8 cellular contexts compared by ENCODE assay signal in genomic region chr2:128319457-128319772, GRCh38. TPM values are rescaled to one million over a fixed set of nuclear protein-coding genes. Genes with fewer than 3 reads are reported as not detected.
DNase-seq lines count a peak whose midpoint lies in the region; ATAC-seq, FAIRE-seq and TF ChIP-seq lines count a peak whose summit lies in the region.

No MANE protein-coding gene starts in this region.

- H4K20me1 ChIP-seq in GM12878 (ENCODE audit: control insufficient read depth, insufficient read depth) (peaks cover 7% of the 10 kb centered on the region; the same call in 1 of the 2 replicates), HepG2 (ENCODE audit: insufficient read depth, low read length) (peaks cover 34% of the 10 kb centered on the region)

- no peaks in the 10 kb centered on the region; a peak in 1 of 4 replicates for H3K27me3 ChIP-seq in GM12878 (replicated peaks in 1 of 2; ENCODE audit: control insufficient read depth in 2 of 2, insufficient read depth in 2 of 2, low read length in 1 of 2)
- no peaks in the 10 kb centered on the region; a peak in 1 of 5 replicates for H3K27me3 ChIP-seq in HepG2 (ENCODE audit: control insufficient read depth in 1 of 2, insufficient read depth in 2 of 2, low read length in 2 of 2)
- H3K27me3 ChIP-seq in testis = no peaks in the 10 kb centered on the region

- ATAC-seq in activated CD4-positive, CD25-positive, alpha-beta regulatory T cell treated with anti-CD3 and anti-CD28 coated beads, Interleukin-2, amount 50 U/mL, for 24 hours = no peak
- ATAC-seq in GM12878 = no peak
- ATAC-seq in HepG2 = no peak
- no peak for ATAC-seq in GM21825 (IDR thresholded peaks at IDR 0.05; ENCODE audit: unreplicated experiment)

- RAD21 ChIA-PET in GM12878 (lab: Charles Lee; ENCODE audit: unreplicated experiment) = no interaction called here

- peak; percentile 27 for DNase-seq in activated CD4-positive, CD25-positive, alpha-beta regulatory T cell treated with anti-CD3 and anti-CD28 coated beads, Interleukin-2, amount 50 U/mL, for 72 hours
- no peak for DNase-seq in GM12878 (ENCODE audit: low read depth, low spot score)
- DNase-seq in HepG2 (ENCODE audit: low spot score) = no peak
- no peak for DNase-seq in testis
- DNase-seq in superior temporal gyrus (ENCODE audit: extremely low spot score) = no peak
- no peak for DNase-seq in stimulated activated CD4-positive, alpha-beta T cell treated with anti-CD3 and anti-CD28 coated beads, Interleukin-4, amount 100 ng/mL, for 1 hour

- H3K36me3 ChIP-seq in GM12878 (ENCODE audit: control insufficient read depth in 2 of 2, insufficient read depth in 2 of 2, low read length in 1 of 2) = no peaks in the 10 kb centered on the region; a peak in 1 of 4 replicates
- H3K36me3 ChIP-seq in HepG2 (replicated peaks in 1 of 2; ENCODE audit: control insufficient read depth in 1 of 2, insufficient read depth in 2 of 2, low read length in 2 of 2) = peaks cover 9 to 22% of the 10 kb centered on the region in 2 experiments
- no peaks in the 10 kb centered on the region for H3K36me3 ChIP-seq in testis (ENCODE audit: low read depth, missing control alignments)

- H3K4me2 ChIP-seq in GM12878 (ENCODE audit: control insufficient read depth, insufficient read depth) = peak overlapping the region; percentile 85
- H3K4me2 ChIP-seq in HepG2 (ENCODE audit: low read depth, low read length) = peak overlapping the region; percentile 78

- H3K27ac ChIP-seq in GM12878 (ENCODE audit: control insufficient read depth, insufficient read depth) = no peak overlapping the region
- H3K27ac ChIP-seq in HepG2 (ENCODE audit: extremely low read length, insufficient read depth, low read length) = no peak overlapping the region
- H3K27ac ChIP-seq in testis = peak overlapping the region; percentile 16 to 81

- H3K4me1 ChIP-seq in GM12878 (ENCODE audit: control insufficient read depth, insufficient read depth, low read length) = peaks cover 15% of the 10 kb centered on the region
- H3K4me1 ChIP-seq in HepG2 (ENCODE audit: insufficient read depth, low read length) = peaks cover 70% of the 10 kb centered on the region
- H3K4me1 ChIP-seq in testis = peaks cover 36% of the 10 kb centered on the region

- BruUV-seq in GM12878 (replicated peaks; lab: Mats Ljungman, UMichigan) = no TSS peak
- no TSS peak for BruUV-seq in HepG2 (replicated peaks; lab: Mats Ljungman, UMichigan)

- in situ Hi-C loops in GM12878 (cut with MboI) (no loop called here), HepG2 (cut with HindIII; ENCODE audit: extremely low pct_ligation_motif_present, low pct_unique_long_range_greater_than_20kb) (no loop called here)

- H2AFZ ChIP-seq in GM12878 (ENCODE audit: control insufficient read depth, low read depth, low read length) (peak overlapping the region; percentile 72; the same call in 1 of the 2 replicates), HepG2 (ENCODE audit: low read length) (no peak overlapping the region)

- peak overlapping the region; percentile 63; the same call in 1 of the 2 replicates for H3K4me3 ChIP-seq in GM12878
- peak overlapping the region; percentile 70 to 92 (median 82) for H3K4me3 ChIP-seq in HepG2 (replicated peaks in 1 of 3; ENCODE audit: insufficient read depth in 1 of 3, low read depth in 2 of 3, low read length in 3 of 3)
- H3K4me3 ChIP-seq in testis = peak overlapping the region; percentile 59 to 70

- 63% methylated on average over 19 of the region's 19 CpGs for WGBS in GM12878 (ENCODE audit: insufficient coverage, insufficient replicate concordance, low lambda C conversion rate, missing lambda C conversion rate)
- WGBS in HepG2 (ENCODE audit: low lambda C conversion rate) = 93% methylated on average over 15 of the region's 19 CpGs
- 19 to 52% methylated on average over 8 to 19 of the region's 19 CpGs for WGBS in testis, 2 donors

- TF ChIP-seq CTCF in GM12878 (IDR thresholded peaks at IDR 0.05 in 2 of 3, conservative IDR thresholded peaks at IDR 0.05 in 1 of 3; ENCODE audit: control insufficient read depth in 2 of 3, extremely low read depth in 1 of 3, insufficient read depth in 1 of 3, low read depth in 3 of 3, low read length in 3 of 3) (no peak), HepG2 (CRISPR knock-in tag; IDR thresholded peaks at IDR 0.05) (no peak), testis (IDR thresholded peaks at IDR 0.05) (no peak)

- intact Hi-C loops in GM12878 (cut with micrococcal nuclease; ENCODE audit: unreplicated experiment) = no loop called here
- intact Hi-C loops in HepG2 (cut with micrococcal nuclease; ENCODE audit: unreplicated experiment) = no loop called here
- intact Hi-C loops in testis (cut with DNase I; ENCODE audit: low total_unique reads) = no loop called here

- TF ChIP-seq POLR2A in GM12878 (IDR thresholded peaks at IDR 0.05; ENCODE audit: low read depth, low read length) (no peak), HepG2 (IDR thresholded peaks at IDR 0.05; ENCODE audit: insufficient read depth in 1 of 2, low read depth in 2 of 2, low read length in 2 of 2) (no peak), testis (IDR thresholded peaks at IDR 0.05) (no peak)

- H3K79me2 ChIP-seq in GM12878 (ENCODE audit: control insufficient read depth, insufficient read depth, low read length) (peaks cover 15% of the 10 kb centered on the region), HepG2 (ENCODE audit: insufficient read depth, low read length) (peaks cover 35% of the 10 kb centered on the region)

- TF ChIP-seq RAD21 in GM12878 (IDR thresholded peaks at IDR 0.05; ENCODE audit: insufficient read depth, low read depth, low read length) (no peak), HepG2 (CRISPR knock-in tag; IDR thresholded peaks at IDR 0.05) (no peak; the same call in 1 of the 2 replicates)

- CTCF ChIA-PET in GM12878 (lab: Yijun Ruan, JAX) (no interaction called here), HepG2 (lab: Yijun Ruan, JAX; ENCODE audit: low intra/inter-chr PET ratio, low total read pairs) (no interaction called here)

- FAIRE-seq in GM12878 (lab: Jason Lieb, UNC) (no peak), HepG2 (lab: Jason Lieb, UNC) (no peak)

- POLR2A ChIA-PET in GM12878 (lab: Charles Lee) = no interaction called here
- POLR2A ChIA-PET in HepG2 (lab: Yijun Ruan, JAX) = interaction anchor here (0.7 kb wide), 1 partner anchor 13 kb away, joined by 3 read pairs; no protein-coding TSS in a partner anchor

- SMC1A ChIA-PET in GM12878 (lab: Charles Lee; ENCODE audit: uncharacterized antibody, unreplicated experiment) = no interaction called here

- TF ChIP-seq EP300 in GM12878 (IDR thresholded peaks at IDR 0.05; ENCODE audit: borderline replicate concordance in 1 of 2, control insufficient read depth in 1 of 2, low read depth in 2 of 2, low read length in 2 of 2) (no peak), HepG2 (IDR thresholded peaks at IDR 0.05; ENCODE audit: low read depth in 2 of 2, low read length in 2 of 2) (no peak), HepG2 (CRISPR knock-in tag; IDR thresholded peaks at IDR 0.05; ENCODE audit: borderline replicate concordance) (no peak)

- H3K9ac ChIP-seq in GM12878 (ENCODE audit: control insufficient read depth, insufficient read depth, low read length) (no peak overlapping the region; the same call in 1 of the 2 replicates), HepG2 (ENCODE audit: insufficient read depth, low read depth, low read length) (peak overlapping the region; percentile 79)

- H3K9me3 ChIP-seq in GM12878 (replicated peaks; ENCODE audit: control insufficient read depth, insufficient read depth, low read length) (no peaks in the 10 kb centered on the region), HepG2 (ENCODE audit: low read length) (no peaks in the 10 kb centered on the region), testis (no peaks in the 10 kb centered on the region)

RNA-seq across cellular contexts. Expression of gene HS6ST1, which starts 0.7 kb away (rescaled TPM):
- 14.4 and 19.3 TPM in 2 replicates for total RNA-seq in GM12878 (2013; cell fraction: nucleolus; rRNA removed)
- total RNA-seq in GM12878 (2014; rRNA removed) = 13.3 and 16.3 TPM in 2 replicates
- 6.0 and 7.1 TPM in 2 replicates for total RNA-seq in GM12878 (2014; rRNA removed; fragmentation: Illumina TruSeq; extraction: Trizol)
- total RNA-seq in GM12878 (2021) = 17.0 and 17.4 TPM in 2 replicates
- polyA plus RNA-seq in GM12878 (2011; ENCODE audit: low read depth) = 1.7 TPM
- 1.7 and 3.1 TPM in 2 replicates for polyA plus RNA-seq in GM12878 (2011; rRNA removed)
- polyA plus RNA-seq in GM12878 (2011; cell fraction: cytosol; rRNA removed) = 6.2 and 9.8 TPM in 2 replicates
- 4.1 and 8.6 TPM in 2 replicates for polyA plus RNA-seq in GM12878 (2011; cell fraction: nucleus; rRNA removed)
- polyA plus RNA-seq in GM12878 (2012) = 3.9 and 4.2 TPM in 2 replicates
- polyA plus RNA-seq in GM12878 (2014; fragmentation: Illumina TruSeq; extraction: Trizol) = 1.7 and 6.2 TPM in 2 replicates
- polyA plus RNA-seq in GM12878 (2014; fragmentation: Nextera tagmentation; extraction: Ambion mirVana) = under 1 TPM; 0.48 to 0.75 TPM
- 12.6 and 12.8 TPM in 2 replicates for polyA plus RNA-seq in GM12878 (2014; rRNA removed)
- 1 to 10 TPM; 2.2 TPM for polyA plus RNA-seq in GM12878 (2016; fragmentation: Nextera tagmentation; extraction: Ambion mirVana)
- polyA minus RNA-seq in GM12878 (2011; rRNA and poly(A)+ RNA removed) = 5.3 and 10.3 TPM in 2 replicates
- polyA minus RNA-seq in GM12878 (2011; cell fraction: cytosol; rRNA and poly(A)+ RNA removed) = 4.7 and 6.3 TPM in 2 replicates
- polyA minus RNA-seq in GM12878 (2011; cell fraction: nucleus; rRNA and poly(A)+ RNA removed) = 10.2 and 28.1 TPM in 2 replicates
- total RNA-seq in HepG2 (2016; rRNA removed; fragmentation: Illumina TruSeq; extraction: Trizol) = 68.4 and 84.6 TPM in 2 replicates
- 8.0 TPM in 2 replicates for total RNA-seq in HepG2 (2016; cell fraction: cytosol; rRNA removed; fragmentation: Illumina TruSeq; extraction: Trizol; ENCODE audit: low read depth)
- total RNA-seq in HepG2 (2016; cell fraction: insoluble cytoplasmic fraction; rRNA removed; fragmentation: Illumina TruSeq; extraction: Trizol) = 60.2 and 86.4 TPM in 2 replicates
- total RNA-seq in HepG2 (2016; cell fraction: membrane; rRNA removed; fragmentation: Illumina TruSeq; extraction: Trizol) = 38.4 and 40.3 TPM in 2 replicates
- total RNA-seq in HepG2 (2016; cell fraction: nucleus; rRNA removed; fragmentation: Illumina TruSeq; extraction: Trizol) = 59.1 and 66.3 TPM in 2 replicates
- polyA plus RNA-seq in HepG2 (2011; rRNA removed) = 34.5 and 42.2 TPM in 2 replicates
- polyA plus RNA-seq in HepG2 (2011; cell fraction: cytosol; rRNA removed) = 35.2 and 53.7 TPM in 2 replicates
- polyA plus RNA-seq in HepG2 (2011; cell fraction: nucleus; rRNA removed) = 38.8 and 44.3 TPM in 2 replicates
- polyA plus RNA-seq in HepG2 (2012) = 50.2 and 79.5 TPM in 2 replicates
- polyA plus RNA-seq in HepG2 (2016; cell fraction: cytosol; fragmentation: Illumina TruSeq; extraction: Trizol; ENCODE audit: low read depth) = 5.2 and 5.6 TPM in 2 replicates
- polyA plus RNA-seq in HepG2 (2016; cell fraction: insoluble cytoplasmic fraction; fragmentation: Illumina TruSeq; extraction: Trizol; ENCODE audit: low read depth) = 70.3 and 83.1 TPM in 2 replicates
- 24.6 and 27.0 TPM in 2 replicates for polyA plus RNA-seq in HepG2 (2016; cell fraction: membrane; fragmentation: Illumina TruSeq; extraction: Trizol; ENCODE audit: low read depth)
- polyA plus RNA-seq in HepG2 (2016; cell fraction: nucleus; fragmentation: Illumina TruSeq; extraction: Trizol; ENCODE audit: insufficient read depth, low read depth) = 106 and 113 TPM in 2 replicates
- 7.6 and 148 TPM in 2 replicates for polyA minus RNA-seq in HepG2 (2011; rRNA and poly(A)+ RNA removed; ENCODE audit: low replicate concordance)
- 47.4 and 52.3 TPM in 2 replicates for polyA minus RNA-seq in HepG2 (2011; cell fraction: cytosol; rRNA and poly(A)+ RNA removed)
- polyA minus RNA-seq in HepG2 (2011; cell fraction: nucleus; rRNA and poly(A)+ RNA removed) = 39.0 and 60.8 TPM in 2 replicates
- 100 to 1,000 TPM; 143 to 203 TPM for total RNA-seq in testis
- polyA plus RNA-seq in testis (ENCODE audit: insufficient read depth, low read depth, low replicate concordance) = 58.7 TPM

Comparison
In these comparisons a context has a peak if more than half of its experiments do, and no peak if none do; other contexts are left out.
1. H3K27ac ChIP-seq: peak in testis (2 of 2); none in GM12878 (single experiment) and HepG2 (single experiment).
2. Peak in every context shown above with its lines, with median percentiles within 50 percentile points of each other: H3K4me3 ChIP-seq.